In the genomic region with DNA sequence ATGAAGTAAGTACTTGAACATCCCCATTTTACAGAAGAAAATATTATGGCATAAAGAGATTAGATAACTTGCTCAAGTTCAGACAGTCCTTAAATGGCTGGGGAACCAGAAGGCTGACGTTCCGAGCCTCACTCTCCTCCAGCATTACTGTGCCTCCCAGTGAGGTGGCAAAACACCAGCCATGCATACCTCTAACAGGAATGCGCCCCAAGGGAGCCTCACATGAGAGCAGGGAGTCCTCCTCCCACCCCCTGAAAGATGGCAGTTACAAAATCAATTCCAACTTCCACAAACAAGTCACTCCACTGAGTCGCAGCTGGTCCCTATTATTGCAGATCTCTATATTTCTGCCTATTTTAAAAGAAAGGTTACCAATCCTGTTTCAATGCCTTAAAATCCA, we compare ENCODE assay signal across 22 cellular contexts. TPM values are rescaled to one million over a fixed set of nuclear protein-coding genes. Genes with fewer than 3 reads are reported as not detected.
DNase-seq lines count a peak whose midpoint lies in the region; ATAC-seq and TF ChIP-seq lines count a peak whose summit lies in the region.
"Had no signal": no experiment of that assay in that cellular context is flagged by ENCODE, and none has a peak within 500 bp of the region (broad histone marks: within the 10 kb centered on the region; RNA-seq: fewer than 3 reads in every experiment).

No MANE protein-coding gene starts in this region.

- in situ Hi-C loops in GM23248 (cut with MboI), result no loop called here
- in situ Hi-C loops in transverse colon (cut with MboI; ENCODE audit: low pct_ligation_motif_present in 1 of 4, low pct_unique_long_range_greater_than_20kb in 1 of 4, low sequenced_read_pairs in 3 of 4), result loop anchor here in 2 of 4 donors (5.0 to 10.0 kb wide), 2 partner anchors 207 to 209 kb away; no protein-coding TSS in a partner anchor

- H3K79me2 ChIP-seq in GM23248 (ENCODE audit: insufficient read depth), result peaks cover 40% of the 10 kb centered on the region

- no peak overlapping the region for H2BK12ac ChIP-seq in mesenchymal stem cell (ENCODE audit: low read length in 2 of 2)

- H4K8ac ChIP-seq in mesenchymal stem cell (ENCODE audit: low read length), result no peak overlapping the region

- no peak overlapping the region for H3K4me2 ChIP-seq in GM23248 (ENCODE audit: unreplicated experiment)
- no peak overlapping the region for H3K4me2 ChIP-seq in mesenchymal stem cell (ENCODE audit: low read length, poor library complexity, severe bottlenecking)

- DNase-seq in GM23248 (peak; percentile 85), cardiac fibroblast (ENCODE audit: low read depth in 2 of 2) (peak; percentile 61 to 85), mesenchymal stem cell (no peak), transverse colon (no peak), heart left ventricle (no peak), superior temporal gyrus (ENCODE audit: extremely low spot score) (no peak)
- no peak for DNase-seq in activated naive CD4-positive, alpha-beta T cell (lab: John Stamatoyannopoulos, UW)
- DNase-seq: activated CD4-positive, alpha-beta memory T cell treated with anti-CD3 and anti-CD28 coated beads for 36 hours; activated T-cell treated with anti-CD3 and anti-CD28 coated beads, Interleukin-2, amount 50 U/mL, for 48 hours; caudate nucleus; CD4-positive, CD25-positive, alpha-beta regulatory T cell; effector memory CD4-positive, alpha-beta T cell; HCEC 1CT; Kasumi-1; NCI-H1417; NCI-H2171; NCI-H774; ovary; Peyer's patch; stimulated activated CD4-positive, alpha-beta T cell treated with anti-CD3 and anti-CD28 coated beads, Interleukin-4, amount 100 ng/mL, for 1 hour had no signal

- no peaks in the 10 kb centered on the region for H3K9me3 ChIP-seq in GM23248 (ENCODE audit: low read depth)
- no peaks in the 10 kb centered on the region for H3K9me3 ChIP-seq in mesenchymal stem cell (ENCODE audit: control insufficient read depth, low read length)
- no peaks in the 10 kb centered on the region for H3K9me3 ChIP-seq in transverse colon
- no peaks in the 10 kb centered on the region for H3K9me3 ChIP-seq in heart left ventricle
- H3K9me3 ChIP-seq: ovary, Peyer's patch had no signal

- H2AFZ ChIP-seq in GM23248 (no peak overlapping the region), mesenchymal stem cell (ENCODE audit: low read depth, low read length) (no peak overlapping the region)

- H2BK15ac ChIP-seq in mesenchymal stem cell (ENCODE audit: low read depth, poor library complexity, severe bottlenecking), result no peak overlapping the region

- no peak overlapping the region for H2AK5ac ChIP-seq in mesenchymal stem cell (ENCODE audit: low read length, severe bottlenecking)

- H3K23ac ChIP-seq in mesenchymal stem cell (ENCODE audit: low read length in 2 of 2), result no peak overlapping the region

- H3K79me1 ChIP-seq in mesenchymal stem cell (replicated peaks; ENCODE audit: low read length, poor library complexity, severe bottlenecking), result peaks cover 27% of the 10 kb centered on the region

- no peak overlapping the region for H3K4ac ChIP-seq in mesenchymal stem cell (ENCODE audit: low read depth in 1 of 2, low read length in 2 of 2)

- intact Hi-C loops in transverse colon (cut with DNase I; ENCODE audit: low total_unique reads), result no loop called here
- intact Hi-C loops in heart left ventricle (cut with DNase I), result loop anchor here in 1 of 10 donors (10.0 kb wide), 1 partner anchor 63 kb away; a partner anchor contains a TSS

- H3K14ac ChIP-seq in mesenchymal stem cell (ENCODE audit: low read length in 2 of 2), result no peak overlapping the region

- TF ChIP-seq EP300 in transverse colon (IDR thresholded peaks at IDR 0.05; ENCODE audit: low read depth), result no peak

- H2BK120ac ChIP-seq in mesenchymal stem cell (ENCODE audit: low read depth, low read length), result no peak overlapping the region

- H3K9ac ChIP-seq in GM23248, result peak overlapping the region; percentile 21
- H3K9ac ChIP-seq in mesenchymal stem cell (ENCODE audit: low read length), result peak overlapping the region; percentile 61

- H3K27me3 ChIP-seq in GM23248 (replicated peaks; ENCODE audit: insufficient read depth) (no peaks in the 10 kb centered on the region), mesenchymal stem cell (ENCODE audit: control insufficient read depth in 1 of 2, insufficient read depth in 1 of 2, low read length in 2 of 2) (no peaks in the 10 kb centered on the region), transverse colon (no peaks in the 10 kb centered on the region), heart left ventricle (no peaks in the 10 kb centered on the region)
- H3K27me3 ChIP-seq: foreskin keratinocyte, ovary, Peyer's patch had no signal

- H2BK5ac ChIP-seq in mesenchymal stem cell (ENCODE audit: low read depth, low read length, poor library complexity, severe bottlenecking), result no peak overlapping the region

- no peak overlapping the region for H4K91ac ChIP-seq in mesenchymal stem cell (ENCODE audit: low read length)

- H3K4me1 ChIP-seq in GM23248 (ENCODE audit: insufficient read depth), result peaks cover 30% of the 10 kb centered on the region
- H3K4me1 ChIP-seq in mesenchymal stem cell (ENCODE audit: control insufficient read depth, insufficient read depth, low read depth, low read length), result peaks cover 8% of the 10 kb centered on the region
- H3K4me1 ChIP-seq in transverse colon, result peaks cover 0 to 19% (median 6%) of the 10 kb centered on the region in 4 donors
- peaks cover 0 to 31% (median 10%) of the 10 kb centered on the region in 12 donors for H3K4me1 ChIP-seq in heart left ventricle
- H3K4me1 ChIP-seq: foreskin keratinocyte, Peyer's patch had no signal

- no peaks in the 10 kb centered on the region for H4K20me1 ChIP-seq in GM23248 (ENCODE audit: insufficient read depth)

- H3K36me3 ChIP-seq in GM23248 (ENCODE audit: low read depth) (peaks cover 21% of the 10 kb centered on the region; the same call in 1 of the 2 replicates), mesenchymal stem cell (ENCODE audit: control insufficient read depth in 1 of 2, insufficient read depth in 2 of 2, low read depth in 1 of 2, low read length in 2 of 2) (peaks cover 25 to 42% of the 10 kb centered on the region in 2 experiments), transverse colon (peaks cover 0 to 39% (median 12%) of the 10 kb centered on the region in 4 donors), heart left ventricle (peaks cover 0 to 78% (median 55%) of the 10 kb centered on the region in 9 donors)
- H3K36me3 ChIP-seq: ovary had no signal

- 70% methylated on average over 4 of the region's 4 CpGs for WGBS in GM23248 (ENCODE audit: low coverage in 1 of 2, low lambda C conversion rate in 2 of 2, missing lambda C conversion rate in 2 of 2), 2 experiments
- 84% methylated on average over 4 of the region's 4 CpGs for WGBS in mesenchymal stem cell
- 60 to 77% methylated on average over 2 to 4 of the region's 4 CpGs for WGBS in transverse colon (ENCODE audit: low coverage in 1 of 2), 2 donors
- WGBS in heart left ventricle, 4 donors, result 64 to 88% (median 72%) methylated on average over 4 of the region's 4 CpGs

- peaks cover 35% of the 10 kb centered on the region for H3F3A ChIP-seq in GM23248 (ENCODE audit: insufficient read depth)

- TF ChIP-seq CTCF in cardiac fibroblast (IDR thresholded peaks at IDR 0.05; ENCODE audit: low read depth, low read length) (no peak), transverse colon (IDR thresholded peaks at IDR 0.05) (no peak), heart left ventricle (IDR thresholded peaks at IDR 0.05) (no peak)

- no peaks in the 10 kb centered on the region for H3K9me2 ChIP-seq in GM23248 (ENCODE audit: insufficient read depth)

- no peak overlapping the region for H3K18ac ChIP-seq in mesenchymal stem cell (ENCODE audit: low read depth in 1 of 2, low read length in 2 of 2)

- no peak for ATAC-seq in heart left ventricle
- ATAC-seq: foreskin keratinocyte, left lobe of liver had no signal

- TF ChIP-seq POLR2A in transverse colon (IDR thresholded peaks at IDR 0.05) (no peak), heart left ventricle (IDR thresholded peaks at IDR 0.05) (no peak)

- peak overlapping the region; percentile 49; the same call in 1 of the 2 replicates for H3K27ac ChIP-seq in GM23248
- H3K27ac ChIP-seq in mesenchymal stem cell (ENCODE audit: low read length, poor library complexity, severe bottlenecking), result no peak overlapping the region
- peak overlapping the region in 3 of 4 donors; percentile 10 to 76 (median 71) for H3K27ac ChIP-seq in transverse colon
- peak overlapping the region in 6 of 12 donors; percentile 63 to 88 (median 83) for H3K27ac ChIP-seq in heart left ventricle
- H3K27ac ChIP-seq: foreskin keratinocyte, ovary had no signal

- H3K4me3 ChIP-seq in GM23248 (no peak overlapping the region), cardiac fibroblast (replicated peaks in 1 of 2; ENCODE audit: low read depth in 2 of 2, low read length in 2 of 2) (no peak overlapping the region), mesenchymal stem cell (ENCODE audit: insufficient read depth in 1 of 2, low read depth in 1 of 2, low read length in 2 of 2) (no peak overlapping the region), transverse colon (no peak overlapping the region), heart left ventricle (no peak overlapping the region)
- H3K4me3 ChIP-seq: ovary, Peyer's patch had no signal

RNA-seq across cellular contexts. Expression of a gene that starts 55.6 kb away (rescaled TPM):
- total RNA-seq in GM23248 (2014; rRNA removed; shearing (Covaris generic)), result 24.2 TPM in 2 replicates
- polyA plus RNA-seq in GM23248 (2016; fragmentation: Nextera tagmentation; extraction: Ambion mirVana) (19.5 and 20.1 TPM in 2 replicates), heart left ventricle (10 to 100 TPM in 1 of 2 donors, 1 to 10 TPM in 1; 9.4 to 14.5 TPM)
- polyA plus RNA-seq in mesenchymal stem cell (2013, experiment 1 of 2), result 19.7 TPM
- polyA plus RNA-seq in mesenchymal stem cell (2013, experiment 2 of 2), result 18.8 TPM
- total RNA-seq in transverse colon (10 to 100 TPM; 53.0 to 69.9 (median 54.7) TPM), heart left ventricle (10 to 100 TPM; 20.6 to 44.9 (median 24.9) TPM)

Comparison
In these comparisons a context has a peak if more than half of its experiments do, and no peak if none do; other contexts are left out.
1. DNase-seq: peak in GM23248 (single experiment) and cardiac fibroblast (2 of 2); none in mesenchymal stem cell (single experiment), transverse colon (single experiment), activated naive CD4-positive, alpha-beta T cell (0 of 4), heart left ventricle (0 of 5) and superior temporal gyrus (single experiment).